In the genomic region with DNA sequence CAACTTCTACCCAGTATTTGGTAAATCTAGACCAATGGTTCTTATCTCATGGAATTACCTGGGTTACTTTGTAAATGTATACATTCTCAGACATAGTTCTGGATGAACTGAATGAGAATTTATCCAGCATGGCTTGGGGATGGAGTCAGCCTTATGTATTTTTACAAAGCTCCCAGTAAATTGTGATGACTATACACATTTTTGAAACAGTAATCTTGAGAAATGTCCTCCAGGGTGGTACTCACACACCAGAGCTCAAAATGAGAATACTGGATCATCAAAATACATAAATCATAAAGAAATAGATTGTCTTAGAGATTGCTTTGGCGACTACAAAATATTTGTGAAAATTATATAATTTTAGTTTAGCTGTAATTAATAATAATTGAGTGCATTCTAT, we compare ENCODE assay signal across 6 cellular contexts.
"Had no signal": no experiment of that assay in that cellular context is flagged by ENCODE, and none has a peak within 500 bp of the region (broad histone marks: within the 10 kb centered on the region; RNA-seq: fewer than 3 reads in every experiment).

No MANE protein-coding gene starts in this region.

- H3K27ac ChIP-seq: HL-60, KMS-11 had no signal

- H3K4me3 ChIP-seq: K562 had no signal

- H3K4me2 ChIP-seq: KMS-11 had no signal

- ATAC-seq: K562 had no signal

- DNase-seq: KBM-7, KG1 had no signal

- H3K9ac ChIP-seq: KMS-11 had no signal

- FAIRE-seq: HTR-8/SVneo, K562 had no signal
